Comparison of ENCODE assay signal across 8 cellular contexts in genomic region chr12:130870442-130871285, GRCh38. TPM values are rescaled to one million over a fixed set of nuclear protein-coding genes. Genes with fewer than 3 reads are reported as not detected.
DNase-seq lines count a peak whose midpoint lies in the region; ATAC-seq and TF ChIP-seq lines count a peak whose summit lies in the region.

No MANE protein-coding gene starts in this region.

- peaks cover 29% of the 10 kb centered on the region for H3K36me3 Mint-ChIP-seq in T-helper 1 cell treated with Interleukin-12 subunit alpha and Interleukin-12 subunit beta and Interleukin-4 antibody, amounts not matched to agents 30 μg/mL and 1 μg/mL, for 36 hours (ENCODE audit: low read depth)

- peaks cover 41% of the 10 kb centered on the region for H3K4me1 Mint-ChIP-seq in T-helper 1 cell treated with Interleukin-12 subunit alpha and Interleukin-12 subunit beta and Interleukin-4 antibody, amounts not matched to agents 30 μg/mL and 1 μg/mL, for 36 hours (ENCODE audit: low read depth)

- H3K4me3 Mint-ChIP-seq in T-helper 1 cell treated with Interleukin-12 subunit alpha and Interleukin-12 subunit beta and Interleukin-4 antibody, amounts not matched to agents 30 μg/mL and 1 μg/mL, for 36 hours = peak overlapping the region; percentile 79

- TF ChIP-seq CTCF in GM20000 (IDR thresholded peaks at IDR 0.05; ENCODE audit: extremely low read depth, missing control alignments) (peak; percentile 50), uterus (IDR thresholded peaks at IDR 0.05) (peak; percentile 10 to 41 (median 30))

- H3K4me1 ChIP-seq in right cardiac atrium (ENCODE audit: control insufficient read depth, insufficient read depth, low read length) = no peaks in the 10 kb centered on the region
- H3K4me1 ChIP-seq in uterus = peaks cover 4 to 12% of the 10 kb centered on the region in 2 donors

- H3K4me3 ChIP-seq in right cardiac atrium (ENCODE audit: low read length) (peak overlapping the region; percentile 98), uterus (peak overlapping the region; percentile 45 to 61)

- peak; percentile 87 for DNase-seq in DMS114 treated with DMSO at 0.1 percent for 48 hours (lab: John Stamatoyannopoulos, UW; ENCODE audit: unreplicated experiment)
- peak; percentile 86 for DNase-seq in GM20000 (ENCODE audit: low spot score)
- DNase-seq in HUDEP-2 (lab: John Stamatoyannopoulos, UW; ENCODE audit: unreplicated experiment in 76 of 76) = peak in 70 of 76 experiments; percentile 11 to 75 (median 52)
- DNase-seq in anterior cingulate cortex (lab: John Stamatoyannopoulos, UW) = peak in 56 of 58 donors; percentile 12 to 78 (median 54)
- DNase-seq in right cardiac atrium = peak; percentile 87 to 88 (median 87)
- peak; percentile 82 for DNase-seq in renal cortical epithelial cell (ENCODE audit: low read depth)
- DNase-seq in uterus = peak; percentile 66

- H3K27ac ChIP-seq in right cardiac atrium (ENCODE audit: low read length) (peak overlapping the region; percentile 95), uterus (peak overlapping the region; percentile 78 to 85)

- H3K27me3 ChIP-seq in right cardiac atrium (ENCODE audit: control insufficient read depth, insufficient read depth) (no peaks in the 10 kb centered on the region), uterus (no peaks in the 10 kb centered on the region)

- peak overlapping the region; percentile 83 for H3K27ac Mint-ChIP-seq in T-helper 1 cell treated with Interleukin-12 subunit alpha and Interleukin-12 subunit beta and Interleukin-4 antibody, amounts not matched to agents 30 μg/mL and 1 μg/mL, for 36 hours

- ATAC-seq in right cardiac atrium = peak; percentile 72 to 76

- H3K36me3 ChIP-seq in uterus = no peaks in the 10 kb centered on the region

- no peaks in the 10 kb centered on the region for H3K27me3 Mint-ChIP-seq in T-helper 1 cell treated with Interleukin-12 subunit alpha and Interleukin-12 subunit beta and Interleukin-4 antibody, amounts not matched to agents 30 μg/mL and 1 μg/mL, for 36 hours (ENCODE audit: low read depth)

- TF ChIP-seq POLR2A in uterus (IDR thresholded peaks at IDR 0.05) = no peak

- intact Hi-C loops in right cardiac atrium (cut with DNase I) = no loop called here
- intact Hi-C loops in uterus (cut with DNase I; ENCODE audit: low total_unique reads) = loop anchor here (5.0 kb wide), 1 partner anchor 33 kb away; the partner anchor contains the start of gene STX2

- no peaks in the 10 kb centered on the region for H3K9me3 Mint-ChIP-seq in T-helper 1 cell treated with Interleukin-12 subunit alpha and Interleukin-12 subunit beta and Interleukin-4 antibody, amounts not matched to agents 30 μg/mL and 1 μg/mL, for 36 hours

- WGBS in right cardiac atrium = 45% methylated on average over 31 of the region's 31 CpGs

- no peaks in the 10 kb centered on the region for H3K9me3 ChIP-seq in right cardiac atrium (ENCODE audit: control insufficient read depth, low read length)
- H3K9me3 ChIP-seq in uterus = no peaks in the 10 kb centered on the region

RNA-seq across cellular contexts. Expression of gene RAN, which starts 1.2 kb away (rescaled TPM):
- total RNA-seq in right cardiac atrium (100 to 1,000 TPM; 281 to 385 (median 302) TPM), renal cortical epithelial cell (765 and 967 TPM in 2 replicates), uterus (100 to 1,000 TPM in 3 of 4 donors, 10 to 100 TPM in 1; 64.6 to 287 (median 177) TPM)
- 195 TPM for polyA plus RNA-seq in right cardiac atrium

RNA-seq across cellular contexts. Expression of gene STX2, which starts 31.6 kb away (rescaled TPM):
- total RNA-seq in right cardiac atrium (10 to 100 TPM; 22.6 to 35.9 (median 31.3) TPM), renal cortical epithelial cell (43.4 and 54.4 TPM in 2 replicates), uterus (10 to 100 TPM; 33.5 to 44.6 (median 35.4) TPM)
- polyA plus RNA-seq in right cardiac atrium = 18.2 TPM

Comparison
In these comparisons a context has a peak if more than half of its experiments do, and no peak if none do; other contexts are left out.
1. Peak in every context shown above with its lines: DNase-seq, ATAC-seq, H3K4me3 ChIP-seq and H3K27ac ChIP-seq.